ENCODE assay signal across 1 cellular context in genomic region chr3:47414666-47415587, GRCh38.
A peak's percentile ranks its signal among the peaks of the same experiment; 100 is the strongest.
TF ChIP-seq lines count a peak whose summit lies in the region.

No MANE protein-coding gene starts in this region.

TF ChIP-seq in K562, 482 proteins besides CTCF, POLR2A, EP300 and RAD21:
- 0 out of 2 replicates have a peak, but pooled peaks have one; percentile 46 for TF ChIP-seq PTBP1 (IDR thresholded peaks at IDR 0.05; ENCODE audit: low read depth, low read length)
- no peak for TF ChIP-seq CBFB (CRISPR knock-in tag; IDR thresholded peaks at IDR 0.05)
- TF ChIP-seq STAT5A (IDR thresholded peaks at IDR 0.05; ENCODE audit: borderline replicate concordance, low read length): no peak
- no peak for TF ChIP-seq ZNF766 (CRISPR knock-in tag; conservative IDR thresholded peaks at IDR 0.05)
- TF ChIP-seq POLR2G (IDR thresholded peaks at IDR 0.05; ENCODE audit: low read depth, low read length): peak; percentile 67; the same call in 1 of the 2 replicates
- TF ChIP-seq NR1H2 (CRISPR knock-in tag; IDR thresholded peaks at IDR 0.05): 0 out of 2 replicates have a peak, but pooled peaks have one; percentile 50
- TF ChIP-seq MTF1 (CRISPR knock-in tag; IDR thresholded peaks at IDR 0.05; ENCODE audit: borderline replicate concordance): no peak
- TF ChIP-seq CBX1 (IDR thresholded peaks at IDR 0.05; ENCODE audit: low read depth): no peak
- TF ChIP-seq ZNF644 (tag; IDR thresholded peaks at IDR 0.05; ENCODE audit: low read depth): no peak
- no peak for TF ChIP-seq MBD1 (CRISPR knock-in tag; IDR thresholded peaks at IDR 0.05)
- 0 out of 2 replicates have a peak, but pooled peaks have one; percentile 25 for TF ChIP-seq SMARCA5 (IDR thresholded peaks at IDR 0.05)
- peak; percentile 29; the same call in 1 of the 2 replicates for TF ChIP-seq SUPT5H (IDR thresholded peaks at IDR 0.05)
- TF ChIP-seq TRIM25 (IDR thresholded peaks at IDR 0.05; ENCODE audit: borderline replicate concordance): no peak
- TF ChIP-seq MAX (CRISPR knock-in tag; IDR thresholded peaks at IDR 0.05): peak; percentile 40; the same call in 1 of the 2 replicates
- peak; percentile 83 for TF ChIP-seq BCOR (IDR thresholded peaks at IDR 0.05)
- TF ChIP-seq AFF4 (CRISPR knock-in tag; IDR thresholded peaks at IDR 0.05): 0 out of 2 replicates have a peak, but pooled peaks have one; percentile 45
- peak; percentile 67; the same call in 1 of the 2 replicates for TF ChIP-seq ZBTB33 (CRISPR knock-in tag; IDR thresholded peaks at IDR 0.05)
- TF ChIP-seq TFAP4 (CRISPR knock-in tag; IDR thresholded peaks at IDR 0.05; ENCODE audit: borderline replicate concordance): peak; percentile 23; the same call in 1 of the 2 replicates
